ENCODE assay signal across 6 cellular contexts in genomic region chr4:70682142-70682541, GRCh38. TPM values are rescaled to one million over a fixed set of nuclear protein-coding genes. Genes with fewer than 3 reads are reported as not detected.
"Had no signal": no experiment of that assay in that cellular context is flagged by ENCODE, and none has a peak within 500 bp of the region (broad histone marks: within the 10 kb centered on the region; RNA-seq: fewer than 3 reads in every experiment).

No MANE protein-coding gene starts in this region.

RNA-seq across cellular contexts. Expression of gene JCHAIN, which starts 15.8 kb away (rescaled TPM):
- total RNA-seq: activated CD8-positive, alpha-beta memory T cell treated with anti-CD3 and anti-CD28 coated beads, Interleukin-2, amount 10 ng/mL, durations not matched to agents 7 days and 5 days; bronchial epithelial cell; NCI-H460; T-helper 1 cell treated with Interleukin-12 subunit alpha and Interleukin-12 subunit beta and Interleukin-4 antibody, amounts not matched to agents 30 ng/mL and 1 ng/mL, for 36 hours; T-helper 2 cell treated with Interferon-gamma antibody and Interleukin-4, amounts not matched to agents 100 ng/mL and 5 ng/mL, for 36 hours had no signal

RNA-seq across cellular contexts. Expression of gene ENAM, which starts 53.6 kb away (rescaled TPM):
- total RNA-seq: activated CD4-positive, alpha-beta memory T cell treated with anti-CD3 and anti-CD28 coated beads, Interleukin-2, amount 10 ng/mL, durations not matched to agents 7 days and 5 days; activated CD8-positive, alpha-beta memory T cell treated with anti-CD3 and anti-CD28 coated beads, Interleukin-2, amount 10 ng/mL, durations not matched to agents 7 days and 5 days; bronchial epithelial cell; NCI-H460; T-helper 1 cell treated with Interleukin-12 subunit alpha and Interleukin-12 subunit beta and Interleukin-4 antibody, amounts not matched to agents 30 ng/mL and 1 ng/mL, for 36 hours; T-helper 2 cell treated with Interferon-gamma antibody and Interleukin-4, amounts not matched to agents 100 ng/mL and 5 ng/mL, for 36 hours had no signal
